In genomic region chr19:1224847-1225246, GRCh38 we compare ENCODE assay signal across 2 cellular contexts.
TF ChIP-seq lines count a peak whose summit lies in the region.

No MANE protein-coding gene starts in this region.

TF ChIP-seq in IMR-90, 13 proteins besides CTCF, POLR2A, EP300 and RAD21:
- TF ChIP-seq MXI1 (IDR thresholded peaks at IDR 0.05; ENCODE audit: borderline replicate concordance, low read depth, low read length) (no peak), USF2 (IDR thresholded peaks at IDR 0.05; ENCODE audit: low read depth, low read length) (no peak), MAZ (IDR thresholded peaks at IDR 0.05; ENCODE audit: borderline replicate concordance, low read depth, low read length) (no peak), RFX5 (IDR thresholded peaks at IDR 0.05; ENCODE audit: low read depth, low read length) (no peak), FOS (IDR thresholded peaks at IDR 0.05; ENCODE audit: low read depth, low read length) (no peak), MAFK (IDR thresholded peaks at IDR 0.05; ENCODE audit: low read depth, low read length) (no peak), CHD1 (IDR thresholded peaks at IDR 0.05; ENCODE audit: low read depth, low read length) (no peak), CEBPB (IDR thresholded peaks at IDR 0.05; ENCODE audit: low read depth, low read length) (no peak), SMC3 (IDR thresholded peaks at IDR 0.05; ENCODE audit: low read depth, low read length) (no peak), BHLHE40 (IDR thresholded peaks at IDR 0.05; ENCODE audit: low read depth, low read length) (no peak), RCOR1 (IDR thresholded peaks at IDR 0.05; ENCODE audit: insufficient replicate concordance, low read length) (no peak), NFE2L2 (IDR thresholded peaks at IDR 0.05; ENCODE audit: low read depth, low read length) (no peak)
- TF ChIP-seq, protein P1, sequence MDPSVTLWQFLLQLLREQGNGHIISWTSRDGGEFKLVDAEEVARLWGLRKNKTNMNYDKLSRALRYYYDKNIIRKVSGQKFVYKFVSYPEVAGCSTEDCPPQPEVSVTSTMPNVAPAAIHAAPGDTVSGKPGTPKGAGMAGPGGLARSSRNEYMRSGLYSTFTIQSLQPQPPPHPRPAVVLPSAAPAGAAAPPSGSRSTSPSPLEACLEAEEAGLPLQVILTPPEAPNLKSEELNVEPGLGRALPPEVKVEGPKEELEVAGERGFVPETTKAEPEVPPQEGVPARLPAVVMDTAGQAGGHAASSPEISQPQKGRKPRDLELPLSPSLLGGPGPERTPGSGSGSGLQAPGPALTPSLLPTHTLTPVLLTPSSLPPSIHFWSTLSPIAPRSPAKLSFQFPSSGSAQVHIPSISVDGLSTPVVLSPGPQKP (IDR thresholded peaks at IDR 0.05; ENCODE audit: borderline replicate concordance, low read depth, low read length): no peak
TF ChIP-seq in IMR-90: peak in this region for 0.

TF ChIP-seq in H1, 55 proteins besides CTCF, POLR2A, EP300 and RAD21:
- TF ChIP-seq SUZ12 (IDR thresholded peaks at IDR 0.05; ENCODE audit: low read length) (no peak), CHD2 (IDR thresholded peaks at IDR 0.05; ENCODE audit: low read length) (no peak), TCF12 (IDR thresholded peaks at IDR 0.05; ENCODE audit: low read depth, low read length) (no peak), TEAD4 (IDR thresholded peaks at IDR 0.05; ENCODE audit: low read depth, low read length) (no peak), SIRT6 (IDR thresholded peaks at IDR 0.05; ENCODE audit: low read length) (no peak), SIX5 (IDR thresholded peaks at IDR 0.05; ENCODE audit: low read depth, low read length) (no peak), RNF2 (IDR thresholded peaks at IDR 0.05; ENCODE audit: borderline replicate concordance, low read depth, low read length, missing control alignments, poor library complexity, severe bottlenecking) (no peak), KDM4A (IDR thresholded peaks at IDR 0.05; ENCODE audit: low read depth, low read length, severe bottlenecking) (no peak), TAF7 (optimal IDR thresholded peaks at IDR 0.05; ENCODE audit: borderline replicate concordance, low read depth, low read length) (no peak), USF2 (IDR thresholded peaks at IDR 0.05; ENCODE audit: low read length) (no peak), GTF2F1 (IDR thresholded peaks at IDR 0.05; ENCODE audit: borderline replicate concordance, low read depth, low read length) (no peak), PHF8 (conservative IDR thresholded peaks at IDR 0.05; ENCODE audit: low read depth, low read length) (no peak), EGR1 (IDR thresholded peaks at IDR 0.05; ENCODE audit: borderline replicate concordance, low read depth, low read length) (no peak), ATF3 (IDR thresholded peaks at IDR 0.05; ENCODE audit: insufficient read depth, low read depth, low read length) (no peak), NRF1 (IDR thresholded peaks at IDR 0.05; ENCODE audit: low read depth, low read length) (no peak), SP2 (IDR thresholded peaks at IDR 0.05; ENCODE audit: low read length) (no peak), SP4 (IDR thresholded peaks at IDR 0.05; ENCODE audit: low read length) (no peak), CHD1 (IDR thresholded peaks at IDR 0.05; ENCODE audit: low read depth, low read length) (no peak), GABPA (IDR thresholded peaks at IDR 0.05; ENCODE audit: borderline replicate concordance, insufficient read depth, low read length) (no peak), BACH1 (IDR thresholded peaks at IDR 0.05; ENCODE audit: low read length) (no peak)
